In genomic region chr13:84702174-84702573, GRCh38 we compare ENCODE assay signal across 24 cellular contexts.
"Had no signal": no experiment of that assay in that cellular context is flagged by ENCODE, and none has a peak within 500 bp of the region (broad histone marks: within the 10 kb centered on the region; RNA-seq: fewer than 3 reads in every experiment).

No MANE protein-coding gene starts in this region.

- H3K27me3 Mint-ChIP-seq: stimulated activated memory B cell treated with anti-CD40 and anti-IgM and Interleukin-4, amounts not matched to agents 10 μg/mL and 1 μg/mL and 100 μg/mL, for 72 hours; stimulated activated naive B cell treated with anti-CD40 and anti-IgM and Interleukin-4, amounts not matched to agents 10 μg/mL and 1 μg/mL and 100 μg/mL, for 72 hours; stimulated activated naive CD8-positive, alpha-beta T cell treated with anti-CD3 and anti-CD28 coated beads, Interleukin-15, amount 100 ng/mL, for 72 hours; stimulated activated naive CD8-positive, alpha-beta T cell treated with anti-CD3 and anti-CD28 coated beads, Interleukin-15, Interleukin-2, amounts not matched to agents 100 ng/mL and 50 ng/mL, for 24 hours; type B pancreatic cell had no signal

- DNase-seq: stimulated activated CD4-positive, alpha-beta T cell treated with anti-CD3 and anti-CD28 coated beads, Interleukin-2, amount 100 ng/mL, for 48 hours; stimulated activated CD4-positive, alpha-beta T cell treated with anti-CD3 and anti-CD28 coated beads, Interleukin-4, amount 100 ng/mL, for 1 hour; stimulated activated CD4-positive, alpha-beta T cell treated with anti-CD3 and anti-CD28 coated beads, Interleukin-4, amount 100 ng/mL, for 24 hours; stimulated activated CD4-positive, alpha-beta T cell treated with anti-CD3 and anti-CD28 coated beads, Interleukin-4, amount 100 ng/mL, for 4 hours; stimulated activated CD8-positive, alpha-beta memory T cell treated with anti-CD3 and anti-CD28 coated beads, Interleukin-4, amount 100 ng/mL, for 48 hours; stimulated activated naive B cell treated with anti-CD40 and anti-IgM and Interleukin-4, amounts not matched to agents 10 μg/mL and 1 μg/mL and 100 μg/mL, for 72 hours; stimulated activated naive CD4-positive, alpha-beta T cell; stimulated activated naive CD4-positive, alpha-beta T cell treated with Interleukin-2 at 50 U/mL for 16 hours; stimulated activated naive CD8-positive, alpha-beta T cell treated with anti-CD3 and anti-CD28 coated beads, Interleukin-15, amount 100 ng/mL, for 72 hours; stimulated activated naive CD8-positive, alpha-beta T cell treated with anti-CD3 and anti-CD28 coated beads, Interleukin-15, Interleukin-2, amounts not matched to agents 100 U/mL and 50 U/mL, for 24 hours; stomach; substantia nigra; testis; thyroid gland; tibial artery; transverse colon; trophoblast cell; upper lobe of left lung; upper lobe of right lung; uterus had no signal

- ATAC-seq: stimulated activated effector memory CD8-positive, alpha-beta T cell treated with anti-CD3 and anti-CD28 coated beads, Interleukin-12 subunit alpha, Interleukin-12 subunit beta, amount 100 ng/mL, for 72 hours; stimulated activated memory B cell treated with anti-CD40 and anti-IgM and Interleukin-4, amounts not matched to agents 10 μg/mL and 1 μg/mL and 100 μg/mL, for 72 hours; stimulated activated naive CD8-positive, alpha-beta T cell treated with anti-CD3 and anti-CD28 coated beads, Interleukin-15, amount 100 ng/mL, for 72 hours; stimulated activated naive CD8-positive, alpha-beta T cell treated with anti-CD3 and anti-CD28 coated beads, Interleukin-15, Interleukin-2, amounts not matched to agents 100 U/mL and 50 U/mL, for 24 hours; upper lobe of right lung had no signal

- H3K4me1 Mint-ChIP-seq: stimulated activated effector memory CD8-positive, alpha-beta T cell treated with anti-CD3 and anti-CD28 coated beads, Interleukin-12 subunit alpha, Interleukin-12 subunit beta, amount 100 ng/mL, for 72 hours; stimulated activated memory B cell treated with anti-CD40 and anti-IgM and Interleukin-4, amounts not matched to agents 10 μg/mL and 1 μg/mL and 100 μg/mL, for 72 hours; stimulated activated naive B cell treated with anti-CD40 and anti-IgM and Interleukin-4, amounts not matched to agents 10 μg/mL and 1 μg/mL and 100 μg/mL, for 72 hours; stimulated activated naive CD8-positive, alpha-beta T cell treated with anti-CD3 and anti-CD28 coated beads, Interleukin-15, amount 100 ng/mL, for 72 hours had no signal

- H3K4me3 Mint-ChIP-seq: stimulated activated effector memory CD8-positive, alpha-beta T cell treated with anti-CD3 and anti-CD28 coated beads, Interleukin-12 subunit alpha, Interleukin-12 subunit beta, amount 100 ng/mL, for 72 hours; stimulated activated memory B cell treated with anti-CD40 and anti-IgM and Interleukin-4, amounts not matched to agents 10 μg/mL and 1 μg/mL and 100 μg/mL, for 72 hours; stimulated activated naive B cell treated with anti-CD40 and anti-IgM and Interleukin-4, amounts not matched to agents 10 μg/mL and 1 μg/mL and 100 μg/mL, for 72 hours; stimulated activated naive CD8-positive, alpha-beta T cell treated with anti-CD3 and anti-CD28 coated beads, Interleukin-15, amount 100 ng/mL, for 72 hours; stimulated activated naive CD8-positive, alpha-beta T cell treated with anti-CD3 and anti-CD28 coated beads, Interleukin-15, Interleukin-2, amounts not matched to agents 100 ng/mL and 50 ng/mL, for 24 hours; type B pancreatic cell had no signal

- H3K27ac Mint-ChIP-seq: stimulated activated effector memory CD8-positive, alpha-beta T cell treated with anti-CD3 and anti-CD28 coated beads, Interleukin-12 subunit alpha, Interleukin-12 subunit beta, amount 100 ng/mL, for 72 hours; stimulated activated memory B cell treated with anti-CD40 and anti-IgM and Interleukin-4, amounts not matched to agents 10 μg/mL and 1 μg/mL and 100 μg/mL, for 72 hours; stimulated activated naive B cell treated with anti-CD40 and anti-IgM and Interleukin-4, amounts not matched to agents 10 μg/mL and 1 μg/mL and 100 μg/mL, for 72 hours; stimulated activated naive CD8-positive, alpha-beta T cell treated with anti-CD3 and anti-CD28 coated beads, Interleukin-15, amount 100 ng/mL, for 72 hours; stimulated activated naive CD8-positive, alpha-beta T cell treated with anti-CD3 and anti-CD28 coated beads, Interleukin-15, Interleukin-2, amounts not matched to agents 100 ng/mL and 50 ng/mL, for 24 hours; type B pancreatic cell had no signal

- H3K9me3 Mint-ChIP-seq: stimulated activated naive B cell treated with anti-CD40 and anti-IgM and Interleukin-4, amounts not matched to agents 10 μg/mL and 1 μg/mL and 100 μg/mL, for 72 hours; type B pancreatic cell had no signal

- H3K36me3 Mint-ChIP-seq: stimulated activated effector memory CD8-positive, alpha-beta T cell treated with anti-CD3 and anti-CD28 coated beads, Interleukin-12 subunit alpha, Interleukin-12 subunit beta, amount 100 ng/mL, for 72 hours; stimulated activated memory B cell treated with anti-CD40 and anti-IgM and Interleukin-4, amounts not matched to agents 10 μg/mL and 1 μg/mL and 100 μg/mL, for 72 hours; stimulated activated naive B cell treated with anti-CD40 and anti-IgM and Interleukin-4, amounts not matched to agents 10 μg/mL and 1 μg/mL and 100 μg/mL, for 72 hours; type B pancreatic cell had no signal
